In genomic region chr2:68214381-68214780, GRCh38 we compare ENCODE assay signal across 10 cellular contexts. TPM values are rescaled to one million over a fixed set of nuclear protein-coding genes. Genes with fewer than 3 reads are reported as not detected.
A peak's percentile ranks its signal among the peaks of the same experiment; 100 is the strongest.
DNase-seq lines count a peak whose midpoint lies in the region; ATAC-seq and TF ChIP-seq lines count a peak whose summit lies in the region.
"Had no signal": no experiment of that assay in that cellular context is flagged by ENCODE, and none has a peak within 500 bp of the region (broad histone marks: within the 10 kb centered on the region; RNA-seq: fewer than 3 reads in every experiment).

No MANE protein-coding gene starts in this region.

- ATAC-seq in GM18868 (IDR thresholded peaks at IDR 0.05; ENCODE audit: unreplicated experiment) (peak; percentile 59), GM21529 (IDR thresholded peaks at IDR 0.05; ENCODE audit: unreplicated experiment) (peak; percentile 70), HG03135 (IDR thresholded peaks at IDR 0.05; ENCODE audit: unreplicated experiment) (peak; percentile 75), foreskin keratinocyte (no peak), esophagus mucosa (no peak)

- no peak overlapping the region for H3K4me3 Mint-ChIP-seq in immature natural killer cell

- no peak overlapping the region for H3K27ac ChIP-seq in foreskin keratinocyte

- H3K4me1 Mint-ChIP-seq in immature natural killer cell = peaks cover 72 to 88% of the 10 kb centered on the region in 2 donors

- no peaks in the 10 kb centered on the region for H3K9me3 Mint-ChIP-seq in immature natural killer cell

- TF ChIP-seq CTCF in foreskin keratinocyte (conservative IDR thresholded peaks at IDR 0.05) = no peak

- H3K27ac Mint-ChIP-seq in immature natural killer cell = peak overlapping the region in 5 of 6 donors; percentile 25 to 75 (median 61)

- no peaks in the 10 kb centered on the region for H3K27me3 Mint-ChIP-seq in immature natural killer cell (ENCODE audit: low read depth in 3 of 3)

- H3K36me3 Mint-ChIP-seq in immature natural killer cell = peaks cover 0 to 6% (median 4%) of the 10 kb centered on the region in 3 donors

- no peak for DNase-seq in immature natural killer cell
- no peak for DNase-seq in G401 (ENCODE audit: low spot score)
- DNase-seq in foreskin keratinocyte = no peak
- no peak for DNase-seq in NCI-H446 treated with DMSO at 0.1 percent for 48 hours (lab: John Stamatoyannopoulos, UW)
- DNase-seq: NCI-H526 treated with DMSO at 0.1 percent for 48 hours, retina had no signal

- peaks cover 25% of the 10 kb centered on the region for H3K4me1 ChIP-seq in foreskin keratinocyte

- in situ Hi-C loops in G401 (cut with HindIII; ENCODE audit: low sequenced_read_pairs) = no loop called here

- no peaks in the 10 kb centered on the region for H3K27me3 ChIP-seq in foreskin keratinocyte

RNA-seq across cellular contexts. Expression of gene PPP3R1, which starts 38.0 kb away (rescaled TPM):
- 1 to 10 TPM; 7.1 to 7.4 (median 7.1) TPM for polyA plus RNA-seq in immature natural killer cell
- total RNA-seq in G401 (2014; rRNA removed; shearing (Covaris generic)) = 36.6 and 41.7 TPM in 2 replicates
- total RNA-seq in foreskin keratinocyte = 49.5 and 50.2 TPM in 2 replicates
- polyA plus RNA-seq in foreskin keratinocyte = 21.0 and 25.2 TPM in 2 replicates
- 40.8 TPM for total RNA-seq in esophagus mucosa

RNA-seq across cellular contexts. Expression of gene PNO1, which starts 56.7 kb away (rescaled TPM):
- polyA plus RNA-seq in immature natural killer cell = 10 to 100 TPM; 14.8 to 15.5 (median 14.8) TPM
- 34.1 and 42.1 TPM in 2 replicates for total RNA-seq in G401 (2014; rRNA removed; shearing (Covaris generic))
- total RNA-seq in foreskin keratinocyte = 26.8 and 29.6 TPM in 2 replicates
- 21.4 and 26.4 TPM in 2 replicates for polyA plus RNA-seq in foreskin keratinocyte
- total RNA-seq in esophagus mucosa = 10.8 TPM

Comparison
In these comparisons a context has a peak if more than half of its experiments do, and no peak if none do; other contexts are left out.
1. ATAC-seq: peak in GM18868 (single experiment), GM21529 (single experiment) and HG03135 (single experiment); none in foreskin keratinocyte (single experiment) and esophagus mucosa (single experiment).